Comparison of ENCODE assay signal across 33 cellular contexts in genomic region chr3:11091088-11091590, GRCh38.
A peak's percentile ranks its signal among the peaks of the same experiment; 100 is the strongest.
DNase-seq lines count a peak whose midpoint lies in the region; ATAC-seq and TF ChIP-seq lines count a peak whose summit lies in the region.
"Had no signal": no experiment of that assay in that cellular context is flagged by ENCODE, and none has a peak within 500 bp of the region (broad histone marks: within the 10 kb centered on the region; RNA-seq: fewer than 3 reads in every experiment).

No MANE protein-coding gene starts in this region.

- no peak overlapping the region for H3K27ac ChIP-seq in right cardiac atrium (ENCODE audit: low read length)
- no peak overlapping the region for H3K27ac ChIP-seq in left ventricle myocardium inferior (replicated peaks)
- H3K27ac ChIP-seq: epithelial cell of prostate, hepatocyte, suprapubic skin, vagina, WERI-Rb-1 had no signal

- DNase-seq in right cardiac atrium (peak; percentile 38 to 69 (median 54)), left ventricle myocardium inferior (no peak), islet precursor cell (peak; percentile 61), sciatic nerve (ENCODE audit: low spot score) (no peak), putamen (ENCODE audit: low spot score) (no peak), NCI-H146 (lab: John Stamatoyannopoulos, UW) (no peak)
- DNase-seq: activated CD4-positive, alpha-beta T cell treated with anti-CD3 and anti-CD28 coated beads for 48 hours; activated gamma-delta T cell; activated T-cell treated with anti-CD3 and anti-CD28 coated beads, Interleukin-2, amount 50 U/mL, for 24 hours; BE2C; CD8-positive, alpha-beta memory T cell; DMS153; effector CD8-positive, alpha-beta T cell; foreskin melanocyte; naive thymus-derived CD4-positive, alpha-beta T cell; NCI-H1092 treated with DMSO at 0.1 percent for 48 hours; NCI-H1930; NCI-H526 treated with DMSO at 0.1 percent for 48 hours; occipital lobe; retina; stimulated activated CD4-positive, alpha-beta T cell treated with anti-CD3 and anti-CD28 coated beads, Interleukin-12 subunit alpha, Interleukin-12 subunit beta, amount 100 ng/mL, for 4 hours; stimulated activated CD4-positive, alpha-beta T cell treated with anti-CD3 and anti-CD28 coated beads, Interleukin-4, amount 100 ng/mL, for 1 hour; SW 1271; T1000; WERI-Rb-1 had no signal

- H3K4me3 ChIP-seq in right cardiac atrium (ENCODE audit: low read length): no peak overlapping the region
- no peak overlapping the region for H3K4me3 ChIP-seq in left ventricle myocardium inferior
- H3K4me3 ChIP-seq: hepatocyte, suprapubic skin, vagina had no signal

- no peaks in the 10 kb centered on the region for H3K36me3 ChIP-seq in left ventricle myocardium inferior
- H3K36me3 ChIP-seq: BE2C, suprapubic skin, vagina, WERI-Rb-1 had no signal

- H3K4me1 ChIP-seq in right cardiac atrium (ENCODE audit: control insufficient read depth, insufficient read depth, low read length) (no peaks in the 10 kb centered on the region), left ventricle myocardium inferior (peaks cover 9% of the 10 kb centered on the region)
- H3K4me1 ChIP-seq: BE2C had no signal

- intact Hi-C loops in right cardiac atrium (cut with DNase I) (no loop called here), left ventricle myocardium inferior (cut with micrococcal nuclease) (no loop called here), sciatic nerve (cut with DNase I) (no loop called here)

- ATAC-seq in right cardiac atrium (peak; percentile 28 to 43), sciatic nerve (peak; percentile 47), HG03097 (IDR thresholded peaks at IDR 0.05; ENCODE audit: low FRiP score, unreplicated experiment) (no peak)
- no peak for ATAC-seq in stimulated activated memory B cell treated with anti-CD40 and anti-IgM and Interleukin-4, amounts not matched to agents 10 μg/mL and 1 μg/mL and 100 μg/mL, for 72 hours
- ATAC-seq: naive thymus-derived CD4-positive, alpha-beta T cell had no signal

- peaks cover 2% of the 10 kb centered on the region for H3K4me1 Mint-ChIP-seq in stimulated activated memory B cell treated with anti-CD40 and anti-IgM and Interleukin-4, amounts not matched to agents 10 μg/mL and 1 μg/mL and 100 μg/mL, for 72 hours

- 31% methylated on average over 12 of the region's 12 CpGs for WGBS in right cardiac atrium

- no peaks in the 10 kb centered on the region for H3K9me3 ChIP-seq in right cardiac atrium (ENCODE audit: control insufficient read depth, low read length)
- H3K9me3 ChIP-seq in left ventricle myocardium inferior (replicated peaks): no peaks in the 10 kb centered on the region
- H3K9me3 ChIP-seq: BE2C, suprapubic skin, vagina had no signal

- H3K27ac Mint-ChIP-seq in stimulated activated memory B cell treated with anti-CD40 and anti-IgM and Interleukin-4, amounts not matched to agents 10 μg/mL and 1 μg/mL and 100 μg/mL, for 72 hours: no peak overlapping the region
- H3K27ac Mint-ChIP-seq: activated T-cell treated with anti-CD3 and anti-CD28 coated beads, Interleukin-2, amount 50 U/mL, for 24 hours; brain; CD8-positive, alpha-beta memory T cell; IgD-negative memory B cell; naive thymus-derived CD4-positive, alpha-beta T cell had no signal

- no peaks in the 10 kb centered on the region for H3K36me3 Mint-ChIP-seq in stimulated activated memory B cell treated with anti-CD40 and anti-IgM and Interleukin-4, amounts not matched to agents 10 μg/mL and 1 μg/mL and 100 μg/mL, for 72 hours
- H3K36me3 Mint-ChIP-seq: brain; CD8-positive, alpha-beta memory T cell; IgD-negative memory B cell; naive thymus-derived CD4-positive, alpha-beta T cell had no signal

- TF ChIP-seq CTCF in left ventricle myocardium inferior (IDR thresholded peaks at IDR 0.05; ENCODE audit: borderline replicate concordance): no peak

- peaks cover 4% of the 10 kb centered on the region for H3K27me3 Mint-ChIP-seq in stimulated activated memory B cell treated with anti-CD40 and anti-IgM and Interleukin-4, amounts not matched to agents 10 μg/mL and 1 μg/mL and 100 μg/mL, for 72 hours
- H3K27me3 Mint-ChIP-seq: naive thymus-derived CD4-positive, alpha-beta T cell had no signal

- no peaks in the 10 kb centered on the region for H3K9me3 Mint-ChIP-seq in stimulated activated memory B cell treated with anti-CD40 and anti-IgM and Interleukin-4, amounts not matched to agents 10 μg/mL and 1 μg/mL and 100 μg/mL, for 72 hours
- H3K9me3 Mint-ChIP-seq: activated T-cell treated with anti-CD3 and anti-CD28 coated beads, Interleukin-2, amount 50 U/mL, for 24 hours; IgD-negative memory B cell; naive thymus-derived CD4-positive, alpha-beta T cell had no signal

- no peak overlapping the region for H3K4me3 Mint-ChIP-seq in stimulated activated memory B cell treated with anti-CD40 and anti-IgM and Interleukin-4, amounts not matched to agents 10 μg/mL and 1 μg/mL and 100 μg/mL, for 72 hours
- H3K4me3 Mint-ChIP-seq: activated T-cell treated with anti-CD3 and anti-CD28 coated beads, Interleukin-2, amount 50 U/mL, for 24 hours; brain; CD8-positive, alpha-beta memory T cell; IgD-negative memory B cell; naive thymus-derived CD4-positive, alpha-beta T cell had no signal

- H3K27me3 ChIP-seq in right cardiac atrium (ENCODE audit: control insufficient read depth, insufficient read depth): no peaks in the 10 kb centered on the region
- peaks cover 48% of the 10 kb centered on the region for H3K27me3 ChIP-seq in left ventricle myocardium inferior (ENCODE audit: low read depth)
- H3K27me3 ChIP-seq: BE2C, hepatocyte, suprapubic skin, vagina had no signal

Comparison
In these comparisons a context has a peak if more than half of its experiments do, and no peak if none do; other contexts are left out.
1. DNase-seq: peak in right cardiac atrium (3 of 3) and islet precursor cell (single experiment); none in left ventricle myocardium inferior (single experiment), sciatic nerve (single experiment), putamen (single experiment) and NCI-H146 (single experiment).
2. ATAC-seq: peak in right cardiac atrium (2 of 2) and sciatic nerve (single experiment); none in stimulated activated memory B cell treated with anti-CD40 and anti-IgM and Interleukin-4, amounts not matched to agents 10 μg/mL and 1 μg/mL and 100 μg/mL, for 72 hours (single experiment) and HG03097 (single experiment).